Comparison of ENCODE assay signal across 9 cellular contexts in genomic region chr1:156848461-156849150, GRCh38. TPM values are rescaled to one million over a fixed set of nuclear protein-coding genes. Genes with fewer than 3 reads are reported as not detected.
DNase-seq lines count a peak whose midpoint lies in the region; ATAC-seq and TF ChIP-seq lines count a peak whose summit lies in the region.
"Had no signal": no experiment of that assay in that cellular context is flagged by ENCODE, and none has a peak within 500 bp of the region (broad histone marks: within the 10 kb centered on the region; RNA-seq: fewer than 3 reads in every experiment).

No MANE protein-coding gene starts in this region.

- no peak for TF ChIP-seq CTCF in stomach (IDR thresholded peaks at IDR 0.05)

- WGBS in stomach, 5 donors, result 7 to 18% (median 11%) methylated on average over 14 to 36 of the region's 36 CpGs

- TF ChIP-seq EP300 in stomach (IDR thresholded peaks at IDR 0.05), result no peak

- peaks cover 4 to 85% (median 43%) of the 10 kb centered on the region in 3 donors for H3K27me3 ChIP-seq in stomach

- H3K27me3 Mint-ChIP-seq in activated CD4-positive, alpha-beta T cell treated with anti-CD3 and anti-CD28 coated beads for 36 hours, result peaks cover 33% of the 10 kb centered on the region
- peaks cover 51% of the 10 kb centered on the region for H3K27me3 Mint-ChIP-seq in activated naive CD8-positive, alpha-beta T cell treated with anti-CD3 and anti-CD28 coated beads for 36 hours
- H3K27me3 Mint-ChIP-seq in stimulated activated memory B cell treated with anti-CD40 and anti-IgM and Interleukin-4, amounts not matched to agents 10 μg/mL and 1 μg/mL and 100 μg/mL, for 72 hours, result peaks cover 79% of the 10 kb centered on the region

- peak overlapping the region; percentile 40 for H3K27ac Mint-ChIP-seq in activated CD4-positive, alpha-beta T cell treated with anti-CD3 and anti-CD28 coated beads for 36 hours
- no peak overlapping the region for H3K27ac Mint-ChIP-seq in activated naive CD8-positive, alpha-beta T cell treated with anti-CD3 and anti-CD28 coated beads for 36 hours
- no peak overlapping the region for H3K27ac Mint-ChIP-seq in stimulated activated memory B cell treated with anti-CD40 and anti-IgM and Interleukin-4, amounts not matched to agents 10 μg/mL and 1 μg/mL and 100 μg/mL, for 72 hours

- intact Hi-C loops in activated CD4-positive, alpha-beta T cell treated with anti-CD3 and anti-CD28 coated beads for 36 hours (cut with DNase I, micrococcal nuclease), result no loop called here
- intact Hi-C loops in stomach (cut with DNase I; ENCODE audit: low total_unique reads), result no loop called here

- H3K27ac ChIP-seq in stomach, result no peak overlapping the region

- H3K4me1 ChIP-seq in stomach, result peaks cover 8 to 33% (median 24%) of the 10 kb centered on the region in 4 donors

- H3K9me3 Mint-ChIP-seq in activated CD4-positive, alpha-beta T cell treated with anti-CD3 and anti-CD28 coated beads for 36 hours (ENCODE audit: low read depth), result no peaks in the 10 kb centered on the region
- H3K9me3 Mint-ChIP-seq in activated naive CD8-positive, alpha-beta T cell treated with anti-CD3 and anti-CD28 coated beads for 36 hours, result no peaks in the 10 kb centered on the region
- H3K9me3 Mint-ChIP-seq in stimulated activated memory B cell treated with anti-CD40 and anti-IgM and Interleukin-4, amounts not matched to agents 10 μg/mL and 1 μg/mL and 100 μg/mL, for 72 hours, result no peaks in the 10 kb centered on the region

- H3K4me3 ChIP-seq in stomach, result peak overlapping the region in 1 of 4 donors; percentile 8

- no peaks in the 10 kb centered on the region for H3K36me3 ChIP-seq in stomach

- H3K4me1 Mint-ChIP-seq in activated CD4-positive, alpha-beta T cell treated with anti-CD3 and anti-CD28 coated beads for 36 hours, result peaks cover 21% of the 10 kb centered on the region
- H3K4me1 Mint-ChIP-seq in activated naive CD8-positive, alpha-beta T cell treated with anti-CD3 and anti-CD28 coated beads for 36 hours, result peaks cover 19% of the 10 kb centered on the region
- H3K4me1 Mint-ChIP-seq in stimulated activated memory B cell treated with anti-CD40 and anti-IgM and Interleukin-4, amounts not matched to agents 10 μg/mL and 1 μg/mL and 100 μg/mL, for 72 hours, result peaks cover 29% of the 10 kb centered on the region

- H3K36me3 Mint-ChIP-seq in activated CD4-positive, alpha-beta T cell treated with anti-CD3 and anti-CD28 coated beads for 36 hours (ENCODE audit: low read depth), result no peaks in the 10 kb centered on the region
- no peaks in the 10 kb centered on the region for H3K36me3 Mint-ChIP-seq in activated naive CD8-positive, alpha-beta T cell treated with anti-CD3 and anti-CD28 coated beads for 36 hours
- no peaks in the 10 kb centered on the region for H3K36me3 Mint-ChIP-seq in stimulated activated memory B cell treated with anti-CD40 and anti-IgM and Interleukin-4, amounts not matched to agents 10 μg/mL and 1 μg/mL and 100 μg/mL, for 72 hours

- ATAC-seq in activated CD4-positive, alpha-beta T cell treated with anti-CD3 and anti-CD28 coated beads for 36 hours, result peak; percentile 93
- ATAC-seq in GM21367 (IDR thresholded peaks at IDR 0.05; ENCODE audit: unreplicated experiment), result no peak
- ATAC-seq in HG03025 (IDR thresholded peaks at IDR 0.05; ENCODE audit: low FRiP score, unreplicated experiment), result no peak
- no peak for ATAC-seq in stimulated activated memory B cell treated with anti-CD40 and anti-IgM and Interleukin-4, amounts not matched to agents 10 μg/mL and 1 μg/mL and 100 μg/mL, for 72 hours

- no peaks in the 10 kb centered on the region for H3K9me3 ChIP-seq in stomach

- DNase-seq in activated CD4-positive, alpha-beta T cell treated with anti-CD3 and anti-CD28 coated beads for 36 hours, result peak; percentile 89
- DNase-seq in activated naive CD8-positive, alpha-beta T cell treated with anti-CD3 and anti-CD28 coated beads for 36 hours, result peak; percentile 66
- peak; percentile 56 for DNase-seq in myocyte (ENCODE audit: low read depth)
- DNase-seq in stomach, result peak; percentile 73
- no peak for DNase-seq in NCI-H2081 (lab: John Stamatoyannopoulos, UW)

- CTCF ChIA-PET in activated CD4-positive, alpha-beta T cell treated with anti-CD3 and anti-CD28 coated beads for 36 hours (lab: Charles Lee), result interaction anchor here (0.6 to 5.9 kb wide), 6 partner anchors 9 to 120 kb away, joined by 3 to 51 read pairs (median 4); partner anchors contain the start of genes INSRR, ISG20L2, METTL25B and NTRK1

- peak overlapping the region; percentile 53 for H3K4me3 Mint-ChIP-seq in activated CD4-positive, alpha-beta T cell treated with anti-CD3 and anti-CD28 coated beads for 36 hours
- peak overlapping the region; percentile 55 for H3K4me3 Mint-ChIP-seq in activated naive CD8-positive, alpha-beta T cell treated with anti-CD3 and anti-CD28 coated beads for 36 hours
- H3K4me3 Mint-ChIP-seq in stimulated activated memory B cell treated with anti-CD40 and anti-IgM and Interleukin-4, amounts not matched to agents 10 μg/mL and 1 μg/mL and 100 μg/mL, for 72 hours, result no peak overlapping the region

- no peak for TF ChIP-seq POLR2A in stomach (IDR thresholded peaks at IDR 0.05)

- POLR2A ChIA-PET in activated CD4-positive, alpha-beta T cell treated with anti-CD3 and anti-CD28 coated beads for 36 hours (lab: Charles Lee), result interaction anchor here (0.7 kb wide), 1 partner anchor 41 kb away, joined by 3 read pairs; no protein-coding TSS in a partner anchor

RNA-seq across cellular contexts. Expression of gene INSRR, which starts 10.3 kb away (rescaled TPM):
- under 1 TPM; 0.14 to 0.18 TPM for total RNA-seq in activated CD4-positive, alpha-beta T cell treated with anti-CD3 and anti-CD28 coated beads for 36 hours
- under 1 TPM; 0.12 to 0.20 TPM for total RNA-seq in activated naive CD8-positive, alpha-beta T cell treated with anti-CD3 and anti-CD28 coated beads for 36 hours
- total RNA-seq in myocyte (0.05 TPM in 1 of 2 replicates, not detected in the other), stomach (under 1 TPM in 2 of 5 donors, not detected in 3; 0.18 to 0.29 TPM)
- not detected for polyA plus RNA-seq in myocyte (2012)
- polyA plus RNA-seq in stomach, result under 1 TPM; 0.15 to 0.75 (median 0.33) TPM

RNA-seq across cellular contexts. Expression of gene NTRK1, which starts 12.1 kb away (rescaled TPM):
- total RNA-seq in activated CD4-positive, alpha-beta T cell treated with anti-CD3 and anti-CD28 coated beads for 36 hours, result 1 to 10 TPM; 4.4 to 6.1 TPM
- total RNA-seq in activated naive CD8-positive, alpha-beta T cell treated with anti-CD3 and anti-CD28 coated beads for 36 hours, result 1 to 10 TPM; 3.4 to 4.0 TPM
- total RNA-seq in myocyte (0.10 and 2.5 TPM in 2 replicates), stomach (under 1 TPM in 2 of 5 donors, not detected in 3; 0.87 to 0.92 TPM)
- 0.48 TPM for polyA plus RNA-seq in myocyte (2012)
- 1 to 10 TPM in 1 of 3 donors, under 1 TPM in 2; 0.23 to 1.2 (median 1.00) TPM for polyA plus RNA-seq in stomach
- total RNA-seq: osteocyte had no signal

RNA-seq across cellular contexts. Expression of gene SH2D2A, which starts 32.0 kb away (rescaled TPM):
- 100 to 1,000 TPM; 189 to 211 TPM for total RNA-seq in activated CD4-positive, alpha-beta T cell treated with anti-CD3 and anti-CD28 coated beads for 36 hours
- 100 to 1,000 TPM; 186 TPM for total RNA-seq in activated naive CD8-positive, alpha-beta T cell treated with anti-CD3 and anti-CD28 coated beads for 36 hours
- total RNA-seq in myocyte, result not detected in 2 replicates
- not detected for polyA plus RNA-seq in myocyte (2012)
- 10 to 100 TPM in 2 of 5 donors, under 1 TPM in 1, not detected in 2; 0.73 to 19.9 (median 11.6) TPM for total RNA-seq in stomach
- 1 to 10 TPM in 2 of 3 donors, under 1 TPM in 1; 0.61 to 1.6 (median 1.4) TPM for polyA plus RNA-seq in stomach
- total RNA-seq: osteocyte had no signal

RNA-seq across cellular contexts. Expression of gene PEAR1, which starts 44.9 kb away (rescaled TPM):
- not detected for total RNA-seq in activated CD4-positive, alpha-beta T cell treated with anti-CD3 and anti-CD28 coated beads for 36 hours
- not detected for total RNA-seq in activated naive CD8-positive, alpha-beta T cell treated with anti-CD3 and anti-CD28 coated beads for 36 hours
- 0.05 TPM in 1 of 2 replicates, not detected in the other for total RNA-seq in myocyte
- 0.14 TPM for polyA plus RNA-seq in myocyte (2012)
- 10 to 100 TPM in 1 of 5 donors, 1 to 10 TPM in 4; 2.3 to 16.3 (median 3.5) TPM for total RNA-seq in stomach
- polyA plus RNA-seq in stomach, result 1 to 10 TPM; 1.2 to 1.7 (median 1.5) TPM

Comparison
In these comparisons a context has a peak if more than half of its experiments do, and no peak if none do; other contexts are left out.
1. DNase-seq: peak in activated CD4-positive, alpha-beta T cell treated with anti-CD3 and anti-CD28 coated beads for 36 hours (single experiment), activated naive CD8-positive, alpha-beta T cell treated with anti-CD3 and anti-CD28 coated beads for 36 hours (single experiment), myocyte (single experiment) and stomach (single experiment); none in NCI-H2081 (0 of 2).
2. RNA of gene SH2D2A, which starts 32.0 kb away (total RNA-seq): 189 to 211 TPM in activated CD4-positive, alpha-beta T cell treated with anti-CD3 and anti-CD28 coated beads for 36 hours and 186 TPM in activated naive CD8-positive, alpha-beta T cell treated with anti-CD3 and anti-CD28 coated beads for 36 hours; 0.73 to 19.9 TPM in stomach and not detected in myocyte; every median in the first group is over 4 times any median in the second.